ENCODE assay signal across 8 cellular contexts in genomic region chr20:62702886-62703852, GRCh38.
DNase-seq lines count a peak whose midpoint lies in the region; ATAC-seq and TF ChIP-seq lines count a peak whose summit lies in the region.

No MANE protein-coding gene starts in this region.

- no peak for TF ChIP-seq CTCF in nephron (IDR thresholded peaks at IDR 0.05; ENCODE audit: unreplicated experiment in 3 of 3)

- H3K27ac Mint-ChIP-seq in nephron, result peak overlapping the region in 2 of 3 experiments; percentile 38 to 74

- peak overlapping the region in 1 of 3 experiments; percentile 50 for H3K4me3 Mint-ChIP-seq in nephron

- no peaks in the 10 kb centered on the region for H3K36me3 Mint-ChIP-seq in nephron (ENCODE audit: low read depth)

- H3K9me3 Mint-ChIP-seq in nephron, result no peaks in the 10 kb centered on the region

- DNase-seq in NCI-H2081 (lab: John Stamatoyannopoulos, UW) (peak; percentile 38 to 73), NCI-H2081 treated with DMSO at 0.1 percent for 48 hours (lab: John Stamatoyannopoulos, UW) (no peak), NCI-H345 (lab: John Stamatoyannopoulos, UW) (peak; percentile 78), amniotic epithelial cell (ENCODE audit: low read depth) (peak; percentile 91)

- peaks cover 15% of the 10 kb centered on the region for H3K4me1 Mint-ChIP-seq in nephron

- no peak for ATAC-seq in HG03108 (IDR thresholded peaks at IDR 0.05; ENCODE audit: unreplicated experiment)
- no peak for ATAC-seq in GM19324 (IDR thresholded peaks at IDR 0.05; ENCODE audit: low FRiP score, unreplicated experiment)
- no peak for ATAC-seq in HG03196 (IDR thresholded peaks at IDR 0.05; ENCODE audit: unreplicated experiment)

- H3K27me3 Mint-ChIP-seq in nephron (ENCODE audit: low read depth), result peaks cover 48% of the 10 kb centered on the region
